Comparison of ENCODE assay signal across 8 cellular contexts in the genomic region with DNA sequence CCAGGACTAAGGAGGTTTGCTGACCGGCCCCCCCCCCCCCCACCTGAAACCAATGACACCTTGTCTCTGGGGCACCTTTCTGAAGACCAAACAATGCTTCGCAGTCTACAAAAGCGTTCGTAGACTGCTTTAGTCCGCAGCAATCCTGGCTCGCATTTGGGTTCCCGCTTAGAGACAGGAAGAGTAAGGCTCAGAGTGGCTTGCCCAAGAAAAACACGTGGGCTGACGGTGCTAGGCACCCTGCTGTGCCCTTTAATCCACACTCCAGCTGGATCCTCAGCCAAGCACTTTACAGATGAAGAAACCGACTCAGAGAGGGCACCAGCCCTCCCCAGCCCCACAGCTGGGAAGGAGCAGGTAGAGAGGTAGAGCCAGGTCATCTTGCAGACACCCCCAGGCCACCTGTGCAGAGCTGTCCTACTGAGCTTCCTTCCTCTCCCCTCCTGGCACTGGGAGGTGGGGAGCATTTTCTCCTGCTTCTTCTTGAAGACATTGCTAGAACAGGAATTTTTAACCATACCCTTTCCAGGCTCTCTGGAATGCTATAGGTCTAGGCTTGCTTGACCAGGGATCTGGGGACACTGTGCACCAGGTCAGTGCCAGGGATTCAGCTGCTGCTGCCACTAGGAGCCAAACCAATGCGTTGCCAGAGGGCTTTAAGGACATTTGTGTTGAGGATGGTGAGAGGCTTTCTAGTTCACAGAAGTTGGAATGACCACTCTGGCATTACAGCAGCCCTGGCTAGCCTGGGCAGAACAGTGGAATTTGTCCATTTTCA. TPM values are rescaled to one million over a fixed set of nuclear protein-coding genes. Genes with fewer than 3 reads are reported as not detected.
DNase-seq lines count a peak whose midpoint lies in the region; TF ChIP-seq lines count a peak whose summit lies in the region.

No MANE protein-coding gene starts in this region.

- peaks cover 4% of the 10 kb centered on the region; the same call in 1 of the 2 replicates for H3K4me1 ChIP-seq in Caco-2

- H3K9me3 ChIP-seq in Caco-2: no peaks in the 10 kb centered on the region

- no peak for TF ChIP-seq CTCF in Caco-2 (IDR thresholded peaks at IDR 0.05; ENCODE audit: insufficient read depth in 1 of 2, low read depth in 1 of 2, low read length in 1 of 2, severe bottlenecking in 1 of 2, unreplicated experiment in 1 of 2)

- H3K4me3 ChIP-seq in Caco-2 (ENCODE audit: low read depth, low read length): peak overlapping the region; percentile 66

- H3K36me3 ChIP-seq in Caco-2 (ENCODE audit: control insufficient read depth, insufficient read depth, low read length): no peaks in the 10 kb centered on the region

- DNase-seq in Caco-2 (no peak), NCI-H2171 (lab: John Stamatoyannopoulos, UW) (peak; percentile 8), caudate nucleus (lab: John Stamatoyannopoulos, UW) (peak in 2 of 61 donors; percentile 41 to 62), midbrain (lab: John Stamatoyannopoulos, UW) (peak; percentile 71), GM19238 (ENCODE audit: insufficient read length, low spot score) (no peak), AG20443 (ENCODE audit: low spot score) (no peak)
- DNase-seq in activated effector memory CD4-positive, alpha-beta T cell treated with Interleukin-2 at 50 U/mL for 16 hours: no peak
- DNase-seq in activated CD8-positive, alpha-beta memory T cell treated with anti-CD3 and anti-CD28 coated beads, Interleukin-2, amount 50 U/mL, for 4 hours: no peak

- peak overlapping the region; percentile 77 for H3K27ac ChIP-seq in caudate nucleus (ENCODE audit: low read depth, low read length)

- intact Hi-C loops in Caco-2 (cut with micrococcal nuclease; ENCODE audit: unreplicated experiment): no loop called here

- POLR2A ChIA-PET in Caco-2 (lab: Charles Lee): no interaction called here

- peaks cover 7% of the 10 kb centered on the region for H3K4me1 Mint-ChIP-seq in Caco-2 (ENCODE audit: low read depth, unreplicated experiment)

- peak overlapping the region; percentile 77 for H3K4me3 Mint-ChIP-seq in Caco-2 (ENCODE audit: unreplicated experiment)

- peaks cover 18% of the 10 kb centered on the region for H3K27me3 Mint-ChIP-seq in Caco-2 (ENCODE audit: insufficient read depth, unreplicated experiment)

- peaks cover 9% of the 10 kb centered on the region for H3K36me3 Mint-ChIP-seq in Caco-2 (ENCODE audit: insufficient read depth, unreplicated experiment)

- no peak overlapping the region for H3K27ac Mint-ChIP-seq in Caco-2 (ENCODE audit: unreplicated experiment)

- no TSS peak for BruUV-seq in Caco-2 (replicated peaks; lab: Mats Ljungman, UMichigan)

- CTCF ChIA-PET in Caco-2 (lab: Charles Lee): interaction anchor here (0.6 to 1.4 kb wide), 3 partner anchors 10 to 32 kb away, joined by 3 to 4 read pairs (median 3); no protein-coding TSS in a partner anchor

- no peaks in the 10 kb centered on the region for H3K9me3 Mint-ChIP-seq in Caco-2 (ENCODE audit: unreplicated experiment)

- H3K27me3 ChIP-seq in Caco-2 (replicated peaks; ENCODE audit: control insufficient read depth, insufficient read depth, low read length): no peaks in the 10 kb centered on the region; the same call in 1 of the 2 replicates

RNA-seq across cellular contexts. Expression of a gene that starts 1.0 kb away (rescaled TPM):
- total RNA-seq in Caco-2 (2022): 2.7 and 3.9 TPM in 2 replicates

RNA-seq across cellular contexts. Expression of a gene that starts 36.5 kb away (rescaled TPM):
- not detected in 2 replicates for total RNA-seq in Caco-2 (2022)

Comparison
In these comparisons a context has a peak if more than half of its experiments do, and no peak if none do; other contexts are left out.
1. DNase-seq: peak in NCI-H2171 (single experiment) and midbrain (single experiment); none in Caco-2 (0 of 2), GM19238 (single experiment), activated effector memory CD4-positive, alpha-beta T cell treated with Interleukin-2 at 50 U/mL for 16 hours (single experiment), AG20443 (single experiment) and activated CD8-positive, alpha-beta memory T cell treated with anti-CD3 and anti-CD28 coated beads, Interleukin-2, amount 50 U/mL, for 4 hours (single experiment).